Comparison of ENCODE assay signal across 8 cellular contexts in the genomic region with DNA sequence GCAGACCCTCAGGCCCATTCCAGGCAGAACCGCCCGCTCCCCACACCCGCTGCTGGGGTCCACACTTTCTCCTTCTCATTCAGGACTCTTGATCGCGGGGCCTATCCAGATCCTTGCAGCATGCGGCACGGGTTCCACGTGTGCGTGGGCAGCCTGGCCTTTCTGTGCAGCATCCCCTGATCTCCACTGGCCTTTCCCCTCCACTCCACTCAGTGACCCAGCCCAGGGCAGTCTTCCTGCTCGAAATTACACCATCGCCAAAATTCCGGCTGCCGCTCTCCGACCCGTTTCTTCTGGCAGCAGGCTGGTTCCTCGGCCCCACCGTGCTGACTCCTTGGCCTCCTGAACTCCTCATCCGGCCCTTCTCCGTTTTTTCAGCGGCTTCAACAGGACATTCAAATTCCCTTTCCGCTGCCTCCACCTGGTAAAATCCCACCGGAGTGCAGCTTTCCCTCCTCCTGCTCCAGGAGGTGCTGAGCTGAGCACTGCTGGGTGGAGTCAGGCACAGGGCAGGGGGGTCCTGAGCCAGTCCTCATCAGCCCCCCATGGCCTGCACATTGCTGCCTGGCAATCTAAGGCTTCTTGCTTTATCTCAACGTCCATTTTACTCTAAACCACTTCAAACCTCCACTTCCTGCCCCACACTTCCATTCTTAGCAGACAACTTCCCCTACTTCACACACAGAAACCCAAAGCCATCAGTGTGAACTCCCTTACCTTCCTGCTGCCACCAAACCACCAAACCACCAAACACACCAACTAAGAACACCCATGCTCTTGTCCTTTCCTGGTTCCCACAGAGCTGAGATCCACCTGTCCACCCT. TPM values are rescaled to one million over a fixed set of nuclear protein-coding genes. Genes with fewer than 3 reads are reported as not detected.
DNase-seq lines count a peak whose midpoint lies in the region; ATAC-seq, FAIRE-seq and TF ChIP-seq lines count a peak whose summit lies in the region.

No MANE protein-coding gene starts in this region.

- H3K36me3 ChIP-seq in astrocyte (ENCODE audit: insufficient read depth, low read length) (peaks cover 5% of the 10 kb centered on the region), Peyer's patch (peaks cover 0 to 15% (median 0%) of the 10 kb centered on the region in 3 donors)

- ATAC-seq in GM21367 (IDR thresholded peaks at IDR 0.05; ENCODE audit: unreplicated experiment) = peak; percentile 77
- ATAC-seq in HG03520 (IDR thresholded peaks at IDR 0.05; ENCODE audit: unreplicated experiment) = peak; percentile 54

- no peak overlapping the region for H3K4me2 ChIP-seq in astrocyte (ENCODE audit: low read length)

- H3K27me3 ChIP-seq in astrocyte (ENCODE audit: insufficient read depth, low read length) (no peaks in the 10 kb centered on the region), Peyer's patch (no peaks in the 10 kb centered on the region)

- H3K9me3 Mint-ChIP-seq in astrocyte (ENCODE audit: unreplicated experiment) = no peaks in the 10 kb centered on the region

- H3K9me3 ChIP-seq in astrocyte (ENCODE audit: insufficient read depth, low read depth, low read length) = no peaks in the 10 kb centered on the region
- no peaks in the 10 kb centered on the region for H3K9me3 ChIP-seq in Peyer's patch

- no peak for DNase-seq in astrocyte (ENCODE audit: low read depth)
- DNase-seq in AG08395 (ENCODE audit: low spot score) = no peak
- no peak for DNase-seq in HPDE6-E6E7 (ENCODE audit: extremely low spot score)
- DNase-seq in Peyer's patch = no peak
- DNase-seq in SHP77 (lab: John Stamatoyannopoulos, UW) = no peak

- peak overlapping the region; percentile 15; the same call in 1 of the 2 replicates for H3K4me3 ChIP-seq in GM08714 (ENCODE audit: low read length)
- no peak overlapping the region for H3K4me3 ChIP-seq in astrocyte (ENCODE audit: insufficient read depth, low read depth, low read length)
- peak overlapping the region in 1 of 4 donors; percentile 3 for H3K4me3 ChIP-seq in Peyer's patch

- no peaks in the 10 kb centered on the region for H3K4me1 ChIP-seq in astrocyte (ENCODE audit: insufficient read depth, low read length)
- H3K4me1 ChIP-seq in Peyer's patch = peaks cover 0 to 18% (median 4%) of the 10 kb centered on the region in 4 donors

- no peak for FAIRE-seq in astrocyte (lab: Jason Lieb, UNC)

- H3K27me3 Mint-ChIP-seq in astrocyte (ENCODE audit: low read depth, unreplicated experiment) = no peaks in the 10 kb centered on the region

- H3K36me3 Mint-ChIP-seq in astrocyte (ENCODE audit: low read depth, unreplicated experiment) = peaks cover 19% of the 10 kb centered on the region

- no peak overlapping the region for H3K4me3 Mint-ChIP-seq in astrocyte (ENCODE audit: unreplicated experiment)

- no peak for TF ChIP-seq POLR2A in Peyer's patch (IDR thresholded peaks at IDR 0.05)

- H3K4me1 Mint-ChIP-seq in astrocyte (ENCODE audit: low read depth, unreplicated experiment) = peaks cover 33% of the 10 kb centered on the region

- TF ChIP-seq CTCF in astrocyte (IDR thresholded peaks at IDR 0.05; ENCODE audit: insufficient read depth, low read depth, low read length) (no peak), Peyer's patch (IDR thresholded peaks at IDR 0.05) (no peak)

- H3K9ac ChIP-seq in astrocyte (ENCODE audit: low read length) = no peak overlapping the region

- H2AFZ ChIP-seq in astrocyte (ENCODE audit: low read depth, low read length) = no peak overlapping the region

- peaks cover 100% of the 10 kb centered on the region for H3K79me2 ChIP-seq in astrocyte (ENCODE audit: insufficient read depth, low read length)

- peaks cover 90% of the 10 kb centered on the region for H4K20me1 ChIP-seq in astrocyte (ENCODE audit: insufficient read depth, low read length)

- peak overlapping the region; percentile 12 for H3K27ac Mint-ChIP-seq in astrocyte (ENCODE audit: unreplicated experiment)

- no peak overlapping the region for H3K27ac ChIP-seq in astrocyte (ENCODE audit: low read depth, low read length)
- H3K27ac ChIP-seq in Peyer's patch = peak overlapping the region in 1 of 4 donors; percentile 31

RNA-seq across cellular contexts. Expression of gene SFT2D1, which starts 9.0 kb away (rescaled TPM):
- total RNA-seq in astrocyte (54.3 and 63.9 TPM in 2 replicates), Peyer's patch (10 to 100 TPM; 26.4 to 31.9 (median 28.2) TPM)

RNA-seq across cellular contexts. Expression of gene PRR18, which starts 25.2 kb away (rescaled TPM):
- total RNA-seq in astrocyte = 0.14 TPM in 1 of 2 replicates, not detected in the other
- total RNA-seq in Peyer's patch = not detected

RNA-seq across cellular contexts. Expression of gene MPC1, which starts 49.4 kb away (rescaled TPM):
- total RNA-seq in astrocyte (43.6 and 47.4 TPM in 2 replicates), Peyer's patch (10 to 100 TPM; 45.6 to 75.3 (median 59.8) TPM)
